Comparison of ENCODE assay signal across 27 cellular contexts in genomic region chr22:27663812-27664211, GRCh38.
DNase-seq lines count a peak whose midpoint lies in the region; ATAC-seq, FAIRE-seq and TF ChIP-seq lines count a peak whose summit lies in the region.
"Had no signal": no experiment of that assay in that cellular context is flagged by ENCODE, and none has a peak within 500 bp of the region (broad histone marks: within the 10 kb centered on the region; RNA-seq: fewer than 3 reads in every experiment).

No MANE protein-coding gene starts in this region.

- no peak overlapping the region for H2AFZ ChIP-seq in HepG2 (ENCODE audit: low read length)
- H2AFZ ChIP-seq: parathyroid adenoma had no signal

- H3K36me3 ChIP-seq in HepG2 (replicated peaks in 1 of 2; ENCODE audit: control insufficient read depth in 1 of 2, insufficient read depth in 2 of 2, low read length in 2 of 2) (no peaks in the 10 kb centered on the region), right lobe of liver (no peaks in the 10 kb centered on the region), RWPE2 (ENCODE audit: low read depth) (no peaks in the 10 kb centered on the region)
- H3K36me3 ChIP-seq: HAP-1, sigmoid colon, thyroid gland had no signal

- no peak for DNase-seq in HepG2 (ENCODE audit: low spot score)
- no peak for DNase-seq in right lobe of liver
- DNase-seq in RWPE2 (ENCODE audit: low spot score): no peak
- peak; percentile 9 for DNase-seq in kidney glomerular epithelial cell (lab: John Stamatoyannopoulos, UW)
- DNase-seq in urothelium cell line (ENCODE audit: low spot score): no peak
- no peak for DNase-seq in activated CD8-positive, alpha-beta memory T cell treated with anti-CD3 and anti-CD28 coated beads, Interleukin-2, amount 10 ng/mL, durations not matched to agents 7 days and 5 days
- DNase-seq in activated CD4-positive, CD25-positive, alpha-beta regulatory T cell treated with anti-CD3 and anti-CD28 coated beads, Interleukin-2, amount 50 U/mL, for 72 hours: no peak
- DNase-seq in DMS79 treated with DMSO at 0.1 percent for 48 hours (lab: John Stamatoyannopoulos, UW): no peak
- DNase-seq: activated CD4-positive, alpha-beta T cell treated with anti-CD3 and anti-CD28 coated beads for 48 hours; activated T-cell treated with anti-CD3 and anti-CD28 coated beads for 4 hours; AML-193; CD4-positive, alpha-beta memory T cell; immature natural killer cell; mesenchymal stem cell; NCI-H1694 treated with DMSO at 0.1 percent for 48 hours; NCI-H526; NK-92 treated with Interleukin-12 subunit alpha and Interleukin-12 subunit beta, amount 100 ng/mL, for 24 hours; SIG-M5; sigmoid colon; stimulated activated CD4-positive, alpha-beta T cell treated with anti-CD3 and anti-CD28 coated beads, Interleukin-4, amount 100 ng/mL, for 24 hours; thyroid gland had no signal

- H3K27ac ChIP-seq in HepG2 (ENCODE audit: extremely low read length, insufficient read depth, low read length): no peak overlapping the region
- no peak overlapping the region for H3K27ac ChIP-seq in right lobe of liver
- H3K27ac ChIP-seq in RWPE2 (ENCODE audit: poor library complexity, severe bottlenecking): peak overlapping the region; percentile 56
- H3K27ac ChIP-seq: parathyroid adenoma, sigmoid colon, thyroid gland, VCaP had no signal

- no peaks in the 10 kb centered on the region for H3K79me2 ChIP-seq in HepG2 (ENCODE audit: insufficient read depth, low read length)
- H3K79me2 ChIP-seq: parathyroid adenoma had no signal

- FAIRE-seq in HepG2 (lab: Jason Lieb, UNC) (no peak), urothelium cell line (lab: Jason Lieb, UNC) (peak; percentile 30)
- FAIRE-seq: GM12892 had no signal

- H3K4me1 Mint-ChIP-seq in activated CD8-positive, alpha-beta memory T cell treated with anti-CD3 and anti-CD28 coated beads, Interleukin-2, amount 10 ng/mL, durations not matched to agents 7 days and 5 days: no peaks in the 10 kb centered on the region
- H3K4me1 Mint-ChIP-seq: activated naive CD4-positive, alpha-beta T cell treated with anti-CD3 and anti-CD28 coated beads, Interleukin-2, amount 50 U/mL, for 24 hours; CD4-positive, alpha-beta memory T cell; IgD-negative memory B cell; immature natural killer cell had no signal

- ATAC-seq in HepG2 (no peak), right lobe of liver (no peak), RWPE2 (ENCODE audit: low read depth) (peak; percentile 18)
- ATAC-seq in activated CD8-positive, alpha-beta memory T cell treated with anti-CD3 and anti-CD28 coated beads, Interleukin-2, amount 10 ng/mL, durations not matched to agents 7 days and 5 days: no peak

- H3K4me1 ChIP-seq in HepG2 (ENCODE audit: insufficient read depth, low read length) (peaks cover 40% of the 10 kb centered on the region), right lobe of liver (no peaks in the 10 kb centered on the region), RWPE2 (ENCODE audit: insufficient read depth, poor library complexity, severe bottlenecking) (peaks cover 17% of the 10 kb centered on the region)
- H3K4me1 ChIP-seq: parathyroid adenoma had no signal

- no peak overlapping the region for H3K27ac Mint-ChIP-seq in activated CD8-positive, alpha-beta memory T cell treated with anti-CD3 and anti-CD28 coated beads, Interleukin-2, amount 10 ng/mL, durations not matched to agents 7 days and 5 days
- H3K27ac Mint-ChIP-seq: activated naive CD4-positive, alpha-beta T cell treated with anti-CD3 and anti-CD28 coated beads, Interleukin-2, amount 50 U/mL, for 24 hours; CD4-positive, alpha-beta memory T cell; IgD-negative memory B cell; immature natural killer cell had no signal

- intact Hi-C loops in HepG2 (cut with micrococcal nuclease; ENCODE audit: unreplicated experiment): no loop called here
- intact Hi-C loops in right lobe of liver (cut with DNase I): no loop called here

- peak overlapping the region; percentile 62; the same call in 1 of the 2 replicates for H3K4me2 ChIP-seq in HepG2 (ENCODE audit: low read depth, low read length)

- H3K4me3 ChIP-seq in HepG2 (replicated peaks in 1 of 3; ENCODE audit: insufficient read depth in 1 of 3, low read depth in 2 of 3, low read length in 3 of 3) (peak overlapping the region in 1 of 3 experiments; percentile 56; a peak in 1 of 6 replicates), right lobe of liver (no peak overlapping the region), RWPE2 (ENCODE audit: severe bottlenecking) (no peak overlapping the region)
- H3K4me3 ChIP-seq: HAP-1, sigmoid colon, thyroid gland had no signal

- WGBS in HepG2 (ENCODE audit: low lambda C conversion rate): 7% methylated on average over 5 of the region's 5 CpGs
- WGBS in right lobe of liver (ENCODE audit: insufficient coverage, low coverage, low lambda C conversion rate, missing lambda C conversion rate): 39% methylated on average over 5 of the region's 5 CpGs

- peaks cover 3% of the 10 kb centered on the region for H3K9me3 Mint-ChIP-seq in activated CD8-positive, alpha-beta memory T cell treated with anti-CD3 and anti-CD28 coated beads, Interleukin-2, amount 10 ng/mL, durations not matched to agents 7 days and 5 days (ENCODE audit: low read depth)
- H3K9me3 Mint-ChIP-seq: activated naive CD4-positive, alpha-beta T cell treated with anti-CD3 and anti-CD28 coated beads, Interleukin-2, amount 50 U/mL, for 24 hours had no signal

- no peaks in the 10 kb centered on the region for H3K27me3 Mint-ChIP-seq in activated CD8-positive, alpha-beta memory T cell treated with anti-CD3 and anti-CD28 coated beads, Interleukin-2, amount 10 ng/mL, durations not matched to agents 7 days and 5 days

- no peak for TF ChIP-seq EP300 in HepG2 (IDR thresholded peaks at IDR 0.05; ENCODE audit: low read depth in 2 of 2, low read length in 2 of 2)
- no peak for TF ChIP-seq EP300 in HepG2 (CRISPR knock-in tag; IDR thresholded peaks at IDR 0.05; ENCODE audit: borderline replicate concordance)

- TF ChIP-seq CTCF in HepG2 (CRISPR knock-in tag; IDR thresholded peaks at IDR 0.05) (no peak), right lobe of liver (IDR thresholded peaks at IDR 0.05) (no peak), RWPE2 (IDR thresholded peaks at IDR 0.05; ENCODE audit: poor library complexity, severe bottlenecking) (no peak)

- no TSS peak for BruUV-seq in HepG2 (replicated peaks; lab: Mats Ljungman, UMichigan)

- H3K9ac ChIP-seq in HepG2 (ENCODE audit: insufficient read depth, low read depth, low read length): no peak overlapping the region
- H3K9ac ChIP-seq: parathyroid adenoma had no signal

- H3K9me3 ChIP-seq in HepG2 (ENCODE audit: low read length) (peaks cover 4% of the 10 kb centered on the region; the same call in 1 of the 2 replicates), right lobe of liver (no peaks in the 10 kb centered on the region), RWPE2 (ENCODE audit: severe bottlenecking) (no peaks in the 10 kb centered on the region)
- H3K9me3 ChIP-seq: thyroid gland had no signal

- H3K27me3 ChIP-seq in HepG2 (ENCODE audit: control insufficient read depth in 1 of 2, insufficient read depth in 2 of 2, low read length in 2 of 2): no peaks in the 10 kb centered on the region
- H3K27me3 ChIP-seq in right lobe of liver: no peaks in the 10 kb centered on the region
- H3K27me3 ChIP-seq in RWPE2 (ENCODE audit: insufficient read depth, poor library complexity, severe bottlenecking): no peaks in the 10 kb centered on the region
- H3K27me3 ChIP-seq: sigmoid colon, thyroid gland had no signal

- in situ Hi-C loops in HepG2 (cut with HindIII; ENCODE audit: extremely low pct_ligation_motif_present, low pct_unique_long_range_greater_than_20kb): no loop called here

- H3K4me3 Mint-ChIP-seq in activated CD8-positive, alpha-beta memory T cell treated with anti-CD3 and anti-CD28 coated beads, Interleukin-2, amount 10 ng/mL, durations not matched to agents 7 days and 5 days: no peak overlapping the region
- H3K4me3 Mint-ChIP-seq: activated naive CD4-positive, alpha-beta T cell treated with anti-CD3 and anti-CD28 coated beads, Interleukin-2, amount 50 U/mL, for 24 hours; CD4-positive, alpha-beta memory T cell; IgD-negative memory B cell; immature natural killer cell had no signal

- TF ChIP-seq RAD21 in HepG2 (CRISPR knock-in tag; IDR thresholded peaks at IDR 0.05): no peak

- no peaks in the 10 kb centered on the region for H4K20me1 ChIP-seq in HepG2 (ENCODE audit: insufficient read depth, low read length)

- TF ChIP-seq POLR2A in HepG2 (IDR thresholded peaks at IDR 0.05; ENCODE audit: insufficient read depth in 1 of 2, low read depth in 2 of 2, low read length in 2 of 2) (no peak), right lobe of liver (IDR thresholded peaks at IDR 0.05) (no peak)

- POLR2A ChIA-PET in HepG2 (lab: Yijun Ruan, JAX): no interaction called here

- H3K36me3 Mint-ChIP-seq in activated CD8-positive, alpha-beta memory T cell treated with anti-CD3 and anti-CD28 coated beads, Interleukin-2, amount 10 ng/mL, durations not matched to agents 7 days and 5 days: peaks cover 1% of the 10 kb centered on the region
- H3K36me3 Mint-ChIP-seq: activated naive CD4-positive, alpha-beta T cell treated with anti-CD3 and anti-CD28 coated beads, Interleukin-2, amount 50 U/mL, for 24 hours; CD4-positive, alpha-beta memory T cell; IgD-negative memory B cell; immature natural killer cell had no signal

- CTCF ChIA-PET in HepG2 (lab: Yijun Ruan, JAX; ENCODE audit: low intra/inter-chr PET ratio, low total read pairs): no interaction called here
- CTCF ChIA-PET in activated CD8-positive, alpha-beta memory T cell treated with anti-CD3 and anti-CD28 coated beads, Interleukin-2, amount 10 ng/mL, durations not matched to agents 7 days and 5 days (lab: Charles Lee): no interaction called here

TF ChIP-seq in HepG2, 621 proteins besides CTCF, POLR2A, EP300 and RAD21 (continues in another document):
- no peak for TF ChIP-seq ZBTB37 (CRISPR knock-in tag; IDR thresholded peaks at IDR 0.05)
- no peak for TF ChIP-seq EZH2 (conservative IDR thresholded peaks at IDR 0.05; ENCODE audit: low read depth, low read length)
